Comparison of ENCODE assay signal across 26 cellular contexts in the genomic region with DNA sequence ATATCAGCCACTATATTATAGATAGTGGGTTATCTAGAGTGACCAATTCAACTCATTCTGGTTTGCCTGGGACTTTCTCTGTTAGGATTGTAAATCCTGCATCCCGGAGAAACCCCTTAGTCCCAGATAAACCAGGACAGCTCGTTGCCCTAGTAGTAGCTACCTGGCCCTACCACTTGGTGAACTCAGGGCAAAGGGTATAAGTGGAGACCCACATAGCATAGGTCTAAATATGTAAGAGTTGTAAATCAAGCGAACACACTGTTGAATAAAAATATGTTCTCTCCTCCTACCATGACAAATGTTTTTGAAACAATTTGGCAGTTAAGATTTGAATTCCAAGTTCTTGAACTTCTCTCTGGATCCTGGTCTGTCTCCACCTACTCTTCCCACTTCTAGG.
"Had no signal": no experiment of that assay in that cellular context is flagged by ENCODE, and none has a peak within 500 bp of the region (broad histone marks: within the 10 kb centered on the region; RNA-seq: fewer than 3 reads in every experiment).

No MANE protein-coding gene starts in this region.

- H3K27ac ChIP-seq: breast epithelium, epithelial cell of prostate, left ventricle myocardium inferior, neutrophil, testis, upper lobe of right lung had no signal

- H3K4me3 ChIP-seq: breast epithelium, left ventricle myocardium inferior, testis, upper lobe of right lung had no signal

- ATAC-seq: activated CD4-positive, CD25-positive, alpha-beta regulatory T cell treated with anti-CD3 and anti-CD28 coated beads, Interleukin-2, amount 50 U/mL, for 24 hours; activated CD8-positive, alpha-beta T cell treated with anti-CD3 and anti-CD28 coated beads for 36 hours; sciatic nerve; SK-N-SH treated with all-trans-retinoic acid at 6 μM for 48 hours; stimulated activated naive B cell treated with anti-CD40 and anti-IgM and Interleukin-4, amounts not matched to agents 10 μg/mL and 1 μg/mL and 100 μg/mL, for 72 hours; upper lobe of right lung had no signal

- H3K27ac Mint-ChIP-seq: activated CD4-positive, alpha-beta T cell treated with anti-CD3 and anti-CD28 coated beads, Interleukin-2, amount 10 ng/mL, durations not matched to agents 7 days and 5 days; activated CD8-positive, alpha-beta T cell treated with anti-CD3 and anti-CD28 coated beads for 36 hours; activated naive CD4-positive, alpha-beta T cell treated with anti-CD3 and anti-CD28 coated beads, Interleukin-2, amount 50 U/mL, for 24 hours; stimulated activated naive B cell treated with anti-CD40 and anti-IgM and Interleukin-4, amounts not matched to agents 10 μg/mL and 1 μg/mL and 100 μg/mL, for 72 hours; T-helper 2 cell treated with Interferon-gamma antibody and Interleukin-4, amounts not matched to agents 5 μg/mL and 100 μg/mL, for 36 hours had no signal

- H3K36me3 Mint-ChIP-seq: activated naive CD4-positive, alpha-beta T cell treated with anti-CD3 and anti-CD28 coated beads, Interleukin-2, amount 50 U/mL, for 24 hours; stimulated activated naive B cell treated with anti-CD40 and anti-IgM and Interleukin-4, amounts not matched to agents 10 μg/mL and 1 μg/mL and 100 μg/mL, for 72 hours had no signal

- H3K4me3 Mint-ChIP-seq: activated CD4-positive, alpha-beta T cell treated with anti-CD3 and anti-CD28 coated beads, Interleukin-2, amount 10 ng/mL, durations not matched to agents 7 days and 5 days; activated CD8-positive, alpha-beta T cell treated with anti-CD3 and anti-CD28 coated beads for 36 hours; activated naive CD4-positive, alpha-beta T cell treated with anti-CD3 and anti-CD28 coated beads, Interleukin-2, amount 50 U/mL, for 24 hours; central memory CD8-positive, alpha-beta T cell; nephron; stimulated activated naive B cell treated with anti-CD40 and anti-IgM and Interleukin-4, amounts not matched to agents 10 μg/mL and 1 μg/mL and 100 μg/mL, for 72 hours; T-helper 2 cell treated with Interferon-gamma antibody and Interleukin-4, amounts not matched to agents 5 μg/mL and 100 μg/mL, for 36 hours had no signal

- H3K4me1 Mint-ChIP-seq: activated CD4-positive, alpha-beta T cell treated with anti-CD3 and anti-CD28 coated beads, Interleukin-2, amount 10 ng/mL, durations not matched to agents 7 days and 5 days; activated naive CD4-positive, alpha-beta T cell treated with anti-CD3 and anti-CD28 coated beads, Interleukin-2, amount 50 U/mL, for 24 hours; central memory CD8-positive, alpha-beta T cell; stimulated activated naive B cell treated with anti-CD40 and anti-IgM and Interleukin-4, amounts not matched to agents 10 μg/mL and 1 μg/mL and 100 μg/mL, for 72 hours had no signal

- H3K27me3 Mint-ChIP-seq: activated CD8-positive, alpha-beta T cell treated with anti-CD3 and anti-CD28 coated beads for 36 hours; activated naive CD4-positive, alpha-beta T cell treated with anti-CD3 and anti-CD28 coated beads, Interleukin-2, amount 50 U/mL, for 24 hours; central memory CD8-positive, alpha-beta T cell had no signal

- H3K9me3 Mint-ChIP-seq: activated CD8-positive, alpha-beta T cell treated with anti-CD3 and anti-CD28 coated beads for 36 hours; activated naive CD4-positive, alpha-beta T cell treated with anti-CD3 and anti-CD28 coated beads, Interleukin-2, amount 50 U/mL, for 24 hours; central memory CD8-positive, alpha-beta T cell; T-helper 2 cell treated with Interferon-gamma antibody and Interleukin-4, amounts not matched to agents 5 μg/mL and 100 μg/mL, for 36 hours had no signal

- DNase-seq: activated CD4-positive, alpha-beta T cell treated with anti-CD3 and anti-CD28 coated beads, Interleukin-2, amount 10 ng/mL, durations not matched to agents 7 days and 5 days; activated CD8-positive, alpha-beta T cell treated with anti-CD3 and anti-CD28 coated beads for 36 hours; activated gamma-delta T cell treated with Interleukin-2 at 50 U/mL for 16 hours; activated T-cell treated with anti-CD3 and anti-CD28 coated beads, Interleukin-2, amount 50 U/mL, for 1 hour; anterior cingulate cortex; cortex of kidney; foreskin fibroblast; kidney; left ventricle myocardium inferior; small intestine; stimulated activated CD4-positive, alpha-beta T cell treated with anti-CD3 and anti-CD28 coated beads, Interleukin-15, amount 100 ng/mL, for 24 hours; stimulated activated CD4-positive, alpha-beta T cell treated with anti-CD3 and anti-CD28 coated beads, Interleukin-2, amount 100 ng/mL, for 48 hours; stimulated activated CD8-positive, alpha-beta memory T cell treated with anti-CD3 and anti-CD28 coated beads, Interleukin-4, amount 100 ng/mL, for 48 hours; stimulated activated naive B cell treated with anti-CD40 and anti-IgM and Interleukin-4, amounts not matched to agents 10 μg/mL and 1 μg/mL and 100 μg/mL, for 72 hours; testis; upper lobe of right lung had no signal

- H3K36me3 ChIP-seq: breast epithelium, left ventricle myocardium inferior, neutrophil, upper lobe of right lung had no signal

- H3K27me3 ChIP-seq: breast epithelium, neutrophil, testis, upper lobe of right lung had no signal

- H3K9me3 ChIP-seq: neutrophil, testis, upper lobe of right lung had no signal
